Comparison of ENCODE assay signal across 11 cellular contexts in the genomic region with DNA sequence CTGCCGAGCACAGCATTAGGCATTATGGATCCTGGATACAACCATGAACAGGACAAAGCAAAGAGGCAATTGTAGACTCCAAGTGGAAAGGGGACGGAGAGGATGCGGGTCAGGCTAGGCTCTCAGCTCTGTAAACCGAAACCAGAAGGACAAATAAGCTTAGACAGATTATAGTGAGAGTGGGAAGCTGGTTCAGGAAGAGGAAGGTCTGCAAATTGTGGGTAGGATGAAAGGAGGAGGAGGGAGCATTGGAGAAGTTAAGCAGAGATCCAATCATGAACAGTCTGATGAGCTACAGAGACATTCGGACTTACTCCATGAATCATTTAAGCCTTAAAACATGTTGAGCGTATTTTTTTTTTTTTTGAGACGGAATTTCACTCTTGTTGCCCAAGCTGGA. TPM values are rescaled to one million over a fixed set of nuclear protein-coding genes. Genes with fewer than 3 reads are reported as not detected.
A peak's percentile ranks its signal among the peaks of the same experiment; 100 is the strongest.
DNase-seq lines count a peak whose midpoint lies in the region; ATAC-seq and TF ChIP-seq lines count a peak whose summit lies in the region.
"Had no signal": no experiment of that assay in that cellular context is flagged by ENCODE, and none has a peak within 500 bp of the region (broad histone marks: within the 10 kb centered on the region; RNA-seq: fewer than 3 reads in every experiment).

No MANE protein-coding gene starts in this region.

- H3K27ac ChIP-seq in PC-3 (ENCODE audit: low read length) (no peak overlapping the region), esophagus squamous epithelium (no peak overlapping the region)
- H3K27ac ChIP-seq: gastrocnemius medialis had no signal

- DNase-seq in AML-193 (lab: John Stamatoyannopoulos, UW) (peak; percentile 78), GF-D8 (lab: John Stamatoyannopoulos, UW) (peak; percentile 34), PC-3 (no peak), endothelial cell (ENCODE audit: low spot score) (no peak), midbrain (lab: John Stamatoyannopoulos, UW) (no peak), esophagus squamous epithelium (lab: John Stamatoyannopoulos, UW) (no peak)
- DNase-seq: aorta, DMS153, gastrocnemius medialis had no signal

- H3K36me3 ChIP-seq in PC-3 (ENCODE audit: low read depth, low read length): peaks cover 21% of the 10 kb centered on the region
- H3K36me3 ChIP-seq in esophagus squamous epithelium: peaks cover 0 to under 1% (median 0%) of the 10 kb centered on the region in 3 donors
- H3K36me3 ChIP-seq: gastrocnemius medialis had no signal

- H3K79me2 ChIP-seq in PC-3 (ENCODE audit: low read length): peaks cover 77% of the 10 kb centered on the region

- peak overlapping the region; percentile 0 for H3K4me3 Mint-ChIP-seq in endothelial cell (ENCODE audit: unreplicated experiment)

- H4K20me1 ChIP-seq in PC-3 (ENCODE audit: low read length): peaks cover 60% of the 10 kb centered on the region

- peaks cover 4% of the 10 kb centered on the region for H3K36me3 Mint-ChIP-seq in endothelial cell (ENCODE audit: low read depth, unreplicated experiment)

- H3F3A ChIP-seq in PC-3 (ENCODE audit: low read length, unreplicated experiment): no peaks in the 10 kb centered on the region

- POLR2A ChIA-PET in PC-3 (lab: Charles Lee; ENCODE audit: unreplicated experiment): no interaction called here

- H3K27ac Mint-ChIP-seq in endothelial cell (ENCODE audit: unreplicated experiment): no peak overlapping the region

- no peak overlapping the region for H2AFZ ChIP-seq in PC-3 (ENCODE audit: low read length)

- ATAC-seq in PC-3 (no peak), GM18868 (IDR thresholded peaks at IDR 0.05; ENCODE audit: unreplicated experiment) (no peak), GM19452 (IDR thresholded peaks at IDR 0.05; ENCODE audit: unreplicated experiment) (no peak)
- ATAC-seq: gastrocnemius medialis had no signal

- TF ChIP-seq CTCF in PC-3 (conservative IDR thresholded peaks at IDR 0.05; ENCODE audit: low read depth, low read length): no peak
- no peak for TF ChIP-seq CTCF in endothelial cell (IDR thresholded peaks at IDR 0.05; ENCODE audit: unreplicated experiment)
- no peak for TF ChIP-seq CTCF in esophagus squamous epithelium (IDR thresholded peaks at IDR 0.05)

- peaks cover 13% of the 10 kb centered on the region for H3K4me1 Mint-ChIP-seq in endothelial cell (ENCODE audit: unreplicated experiment)

- intact Hi-C loops in PC-3 (cut with micrococcal nuclease): no loop called here
- intact Hi-C loops in esophagus squamous epithelium (cut with DNase I): loop anchor here (10.0 kb wide), 1 partner anchor 119 kb away; a partner anchor contains a TSS

- no TSS peak for BruUV-seq in PC-3 (replicated peaks; lab: Mats Ljungman, UMichigan)

- CTCF ChIA-PET in PC-3 (lab: Charles Lee): no interaction called here

- H3K9me2 ChIP-seq in PC-3 (replicated peaks; ENCODE audit: low read length): no peaks in the 10 kb centered on the region

- H3K9me3 Mint-ChIP-seq in endothelial cell (ENCODE audit: unreplicated experiment): no peaks in the 10 kb centered on the region

- H3K27me3 ChIP-seq in PC-3 (ENCODE audit: low read length) (no peaks in the 10 kb centered on the region), esophagus squamous epithelium (no peaks in the 10 kb centered on the region)
- H3K27me3 ChIP-seq: gastrocnemius medialis had no signal

- H3K4me2 ChIP-seq in PC-3 (ENCODE audit: low read length): peak overlapping the region; percentile 90

- no peak overlapping the region for H3K9ac ChIP-seq in PC-3 (ENCODE audit: low read length)

- WGBS in esophagus squamous epithelium, 2 donors: 65 to 77% methylated on average over 7 of the region's 7 CpGs

- H3K4me3 ChIP-seq in PC-3 (ENCODE audit: low read length) (peak overlapping the region; percentile 79), esophagus squamous epithelium (no peak overlapping the region)
- H3K4me3 ChIP-seq: gastrocnemius medialis had no signal

- TF ChIP-seq POLR2A in esophagus squamous epithelium (IDR thresholded peaks at IDR 0.05): no peak

- H3K9me3 ChIP-seq in PC-3 (ENCODE audit: low read length) (no peaks in the 10 kb centered on the region), esophagus squamous epithelium (no peaks in the 10 kb centered on the region)
- H3K9me3 ChIP-seq: gastrocnemius medialis had no signal

- no peaks in the 10 kb centered on the region for H3K27me3 Mint-ChIP-seq in endothelial cell (ENCODE audit: unreplicated experiment)

- H3K4me1 ChIP-seq in PC-3 (ENCODE audit: insufficient read depth, low read length): peaks cover 28% of the 10 kb centered on the region
- H3K4me1 ChIP-seq in esophagus squamous epithelium: peaks cover 6 to 37% (median 16%) of the 10 kb centered on the region in 3 donors

RNA-seq across cellular contexts. Expression of a gene that starts 3.0 kb away (rescaled TPM):
- total RNA-seq in PC-3 (2014; rRNA removed) (45.5 and 84.9 TPM in 2 replicates), endothelial cell (ENCODE audit: unreplicated experiment) (82.0 TPM), esophagus squamous epithelium (10 to 100 TPM; 22.7 to 29.5 (median 25.4) TPM)

Comparison
In these comparisons a context has a peak if more than half of its experiments do, and no peak if none do; other contexts are left out.
1. DNase-seq: peak in AML-193 (2 of 2) and GF-D8 (single experiment); none in PC-3 (single experiment), endothelial cell (single experiment), midbrain (single experiment) and esophagus squamous epithelium (single experiment).